In the genomic region with DNA sequence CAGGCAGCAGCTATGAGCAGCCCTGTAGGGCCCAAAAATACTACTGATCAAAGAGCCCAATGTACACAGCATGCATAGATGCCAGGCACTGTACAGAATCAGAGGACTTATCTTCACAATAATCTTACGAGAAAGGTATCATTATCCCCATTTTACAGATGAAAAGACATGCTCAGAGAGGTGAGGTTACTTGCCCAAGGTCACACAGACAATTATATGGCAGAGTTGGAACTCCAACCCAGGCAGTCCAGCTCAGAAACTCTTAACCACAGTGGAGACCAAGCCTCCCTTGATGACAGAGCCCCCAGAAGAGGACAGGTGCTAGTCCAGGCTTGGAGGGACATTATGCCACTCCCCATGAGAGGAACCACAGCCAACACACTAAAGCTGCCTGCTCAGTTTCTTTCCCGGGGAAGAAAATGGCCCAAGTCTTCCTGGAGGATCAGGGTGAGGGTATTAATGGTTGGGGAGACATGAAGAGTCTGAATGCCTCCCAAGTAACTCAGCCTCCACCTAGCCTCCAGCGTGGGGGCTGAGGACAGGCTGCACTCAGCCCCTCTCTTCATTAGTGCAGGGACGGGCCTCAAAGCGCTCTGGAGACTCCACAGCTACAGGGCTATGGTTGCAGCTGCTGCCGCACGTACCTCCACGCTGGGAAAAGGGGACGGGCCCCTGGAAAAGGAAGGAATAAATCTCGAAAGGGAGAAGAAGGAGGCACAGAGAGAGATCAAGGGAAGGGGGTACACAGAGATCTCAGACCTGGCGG, we compare ENCODE assay signal across 1 cellular context.
TF ChIP-seq lines count a peak whose summit lies in the region.

No MANE protein-coding gene starts in this region.

TF ChIP-seq in A549, 52 proteins besides CTCF, POLR2A, EP300 and RAD21:
- TF ChIP-seq ZFP36 (IDR thresholded peaks at IDR 0.05; ENCODE audit: borderline replicate concordance, partially characterized antibody) (peak; percentile 28), FOXS1 (CRISPR knock-in tag; IDR thresholded peaks at IDR 0.05) (no peak)
